ENCODE assay signal across 9 cellular contexts in genomic region chr20:48283470-48284110, GRCh38.
A peak's percentile ranks its signal among the peaks of the same experiment; 100 is the strongest.
DNase-seq lines count a peak whose midpoint lies in the region; ATAC-seq, FAIRE-seq and TF ChIP-seq lines count a peak whose summit lies in the region.
"Had no signal": no experiment of that assay in that cellular context is flagged by ENCODE, and none has a peak within 500 bp of the region (broad histone marks: within the 10 kb centered on the region; RNA-seq: fewer than 3 reads in every experiment).

No MANE protein-coding gene starts in this region.

- H3K4me1 ChIP-seq in hepatocyte (ENCODE audit: insufficient read depth) = peaks cover 32% of the 10 kb centered on the region
- peaks cover 6 to 7% of the 10 kb centered on the region in 2 donors for H3K4me1 ChIP-seq in small intestine (ENCODE audit: control insufficient read depth in 2 of 2, insufficient read depth in 1 of 2, low read depth in 1 of 2, low read length in 1 of 2)

- in situ Hi-C loops in astrocyte of the cerebellum (cut with HindIII; ENCODE audit: low sequenced_read_pairs) = no loop called here

- 84% methylated on average over 13 of the region's 13 CpGs for WGBS in hepatocyte (ENCODE audit: low lambda C conversion rate, missing lambda C conversion rate)
- 26 to 59% (median 28%) methylated on average over 13 of the region's 13 CpGs for WGBS in small intestine, 3 donors

- H3K79me2 ChIP-seq in hepatocyte = no peaks in the 10 kb centered on the region

- H3K36me3 ChIP-seq in hepatocyte (replicated peaks; ENCODE audit: insufficient read depth, low read depth) = no peaks in the 10 kb centered on the region
- no peaks in the 10 kb centered on the region for H3K36me3 ChIP-seq in small intestine (ENCODE audit: control insufficient read depth in 2 of 2, insufficient read depth in 2 of 2, low read length in 2 of 2)

- H4K20me1 ChIP-seq in hepatocyte (ENCODE audit: insufficient read depth, poor library complexity, severe bottlenecking) = no peaks in the 10 kb centered on the region

- H3K4me2 ChIP-seq in hepatocyte = no peak overlapping the region

- H3K4me3 ChIP-seq in astrocyte of the cerebellum (ENCODE audit: low read depth, low read length) = no peak overlapping the region
- H3K4me3 ChIP-seq in hepatocyte = no peak overlapping the region
- H3K4me3 ChIP-seq in small intestine (ENCODE audit: low read depth in 1 of 2, low read length in 2 of 2) = no peak overlapping the region

- DNase-seq in HTR-8/SVneo (ENCODE audit: insufficient read length, low spot score) (peak; percentile 68), astrocyte of the cerebellum (ENCODE audit: low read depth) (peak; percentile 82), hepatocyte (ENCODE audit: low spot score) (peak; percentile 51), small intestine (peak; percentile 58), NCI-H1105 (lab: John Stamatoyannopoulos, UW) (no peak), NCI-H510A treated with DMSO at 0.1 percent for 48 hours (lab: John Stamatoyannopoulos, UW) (no peak)
- DNase-seq: activated CD4-positive, alpha-beta T cell treated with anti-CD3 and anti-CD28 coated beads for 48 hours had no signal

- ATAC-seq in HG02588 (IDR thresholded peaks at IDR 0.05; ENCODE audit: unreplicated experiment) (no peak), GM21717 (IDR thresholded peaks at IDR 0.05; ENCODE audit: unreplicated experiment) (no peak)

- H3K9me3 ChIP-seq in hepatocyte (ENCODE audit: low read depth) (no peaks in the 10 kb centered on the region), small intestine (ENCODE audit: control insufficient read depth, low read depth) (no peaks in the 10 kb centered on the region)

- H3K9me2 ChIP-seq in hepatocyte (replicated peaks; ENCODE audit: insufficient read depth) = no peaks in the 10 kb centered on the region

- H3K27ac ChIP-seq in hepatocyte = no peak overlapping the region
- H3K27ac ChIP-seq in small intestine (ENCODE audit: low read depth in 1 of 2, low read length in 1 of 2) = no peak overlapping the region

- H2AFZ ChIP-seq in hepatocyte = no peak overlapping the region

- TF ChIP-seq CTCF in astrocyte of the cerebellum (IDR thresholded peaks at IDR 0.05; ENCODE audit: low read depth, low read length, missing control alignments) = no peak
- no peak for TF ChIP-seq CTCF in hepatocyte (IDR thresholded peaks at IDR 0.05; ENCODE audit: poor library complexity)

- H3K27me3 ChIP-seq in hepatocyte = no peaks in the 10 kb centered on the region
- no peaks in the 10 kb centered on the region for H3K27me3 ChIP-seq in small intestine (ENCODE audit: control insufficient read depth in 2 of 2, insufficient read depth in 2 of 2, low read length in 2 of 2)

- FAIRE-seq in HTR-8/SVneo (lab: Jason Lieb, UNC) (peak; percentile 90), small intestine (lab: Jason Lieb, UNC) (no peak)

Comparison
In these comparisons a context has a peak if more than half of its experiments do, and no peak if none do; other contexts are left out.
1. DNase-seq: peak in HTR-8/SVneo (single experiment), astrocyte of the cerebellum (single experiment), hepatocyte (single experiment) and small intestine (single experiment); none in NCI-H1105 (single experiment) and NCI-H510A treated with DMSO at 0.1 percent for 48 hours (single experiment).